ENCODE assay signal across 22 cellular contexts in the genomic region with DNA sequence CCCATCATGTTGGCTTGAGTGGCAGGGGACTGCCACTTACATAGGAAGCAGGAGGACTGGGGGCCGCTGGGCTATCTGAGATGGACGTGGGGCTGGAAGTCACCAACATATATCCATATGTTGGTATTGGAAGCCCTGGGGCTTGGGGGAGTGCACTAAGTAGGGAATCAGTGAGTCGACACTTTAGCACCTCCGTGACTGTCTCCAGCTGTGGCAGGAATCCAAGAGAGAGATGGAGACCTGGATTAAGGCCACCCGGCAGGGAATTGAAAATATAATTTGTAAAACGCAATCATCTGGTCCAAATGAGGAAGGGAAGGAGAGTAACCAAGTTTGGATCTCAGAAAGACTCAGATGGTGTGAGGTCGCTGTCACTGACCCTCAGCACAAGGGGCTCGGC.
"Had no signal": no experiment of that assay in that cellular context is flagged by ENCODE, and none has a peak within 500 bp of the region (broad histone marks: within the 10 kb centered on the region; RNA-seq: fewer than 3 reads in every experiment).

No MANE protein-coding gene starts in this region.

- H3K27me3 ChIP-seq: right atrium auricular region, upper lobe of left lung had no signal

- H3K27ac ChIP-seq: right atrium auricular region, upper lobe of left lung had no signal

- H3K4me3 ChIP-seq: right atrium auricular region, smooth muscle cell, upper lobe of left lung had no signal

- H3K4me2 ChIP-seq: smooth muscle cell had no signal

- H3K4me1 ChIP-seq: right atrium auricular region, upper lobe of left lung had no signal

- H3K36me3 ChIP-seq: right atrium auricular region, upper lobe of left lung had no signal

- DNase-seq: activated CD8-positive, alpha-beta memory T cell treated with anti-CD3 and anti-CD28 coated beads, Interleukin-2, amount 10 ng/mL, durations not matched to agents 7 days and 5 days; activated CD8-positive, alpha-beta T cell treated with anti-CD3 and anti-CD28 coated beads, Interleukin-2, amount 10 ng/mL, durations not matched to agents 7 days and 5 days; activated naive CD8-positive, alpha-beta T cell treated with anti-CD3 and anti-CD28 coated beads, Interleukin-2, amount 50 U/mL, for 24 hours; activated T-cell treated with anti-CD3 and anti-CD28 coated beads, Interleukin-2, amount 50 U/mL, for 48 hours; amygdala; dermis blood vessel endothelial cell; effector CD4-positive, alpha-beta T cell; head of caudate nucleus; hippocampal formation; kidney; left colon; mammary epithelial cell; naive thymus-derived CD4-positive, alpha-beta T cell; stimulated activated CD4-positive, alpha-beta T cell treated with anti-CD3 and anti-CD28 coated beads, Interleukin-1b, Interleukin-23, amount 100 ng/mL, for 48 hours; stimulated activated CD4-positive, alpha-beta T cell treated with anti-CD3 and anti-CD28 coated beads, Interleukin-4, amount 100 ng/mL, for 4 hours; stimulated activated CD8-positive, alpha-beta memory T cell treated with anti-CD3 and anti-CD28 coated beads, Interleukin-4, amount 100 ng/mL, for 48 hours; stimulated activated naive CD8-positive, alpha-beta T cell treated with anti-CD3 and anti-CD28 coated beads, Interleukin-15, amount 100 ng/mL, for 72 hours; substantia nigra; T-helper 17 cell; upper lobe of left lung had no signal

- H3K9me3 ChIP-seq: right atrium auricular region, upper lobe of left lung had no signal
